Comparison of ENCODE assay signal across 21 cellular contexts in genomic region chr20:25259788-25260254, GRCh38. TPM values are rescaled to one million over a fixed set of nuclear protein-coding genes. Genes with fewer than 3 reads are reported as not detected.
DNase-seq lines count a peak whose midpoint lies in the region; ATAC-seq and TF ChIP-seq lines count a peak whose summit lies in the region.
"Had no signal": no experiment of that assay in that cellular context is flagged by ENCODE, and none has a peak within 500 bp of the region (broad histone marks: within the 10 kb centered on the region; RNA-seq: fewer than 3 reads in every experiment).

No MANE protein-coding gene starts in this region.

- H3K27ac ChIP-seq in colonic mucosa, result no peak overlapping the region
- H3K27ac ChIP-seq: upper lobe of left lung had no signal

- H3K27me3 ChIP-seq in colonic mucosa, result no peaks in the 10 kb centered on the region
- H3K27me3 ChIP-seq: upper lobe of left lung had no signal

- POLR2A ChIA-PET in activated CD4-positive, alpha-beta T cell treated with anti-CD3 and anti-CD28 coated beads for 36 hours (lab: Charles Lee), result no interaction called here
- POLR2A ChIA-PET in activated CD8-positive, alpha-beta T cell treated with anti-CD3 and anti-CD28 coated beads for 36 hours (lab: Charles Lee), result interaction anchor here (6.3 kb wide), 1 partner anchor 11 kb away, joined by 41 read pairs; the partner anchor contains the start of gene PYGB

- peak; percentile 58 for ATAC-seq in activated CD4-positive, alpha-beta T cell treated with anti-CD3 and anti-CD28 coated beads for 36 hours
- ATAC-seq in activated CD8-positive, alpha-beta T cell treated with anti-CD3 and anti-CD28 coated beads for 36 hours, result peak; percentile 85
- ATAC-seq: activated T-helper 17 cell treated with anti-CD3 and anti-CD28 coated beads, Interleukin-2, amount 50 U/mL, for 72 hours; left cardiac atrium had no signal

- peaks cover under 1% of the 10 kb centered on the region for H3K4me1 ChIP-seq in colonic mucosa

- H3K4me3 ChIP-seq in colonic mucosa, result no peak overlapping the region
- H3K4me3 ChIP-seq: upper lobe of left lung had no signal

- H3K27ac Mint-ChIP-seq in activated CD4-positive, alpha-beta T cell treated with anti-CD3 and anti-CD28 coated beads for 36 hours, result peak overlapping the region; percentile 82
- peak overlapping the region; percentile 89 for H3K27ac Mint-ChIP-seq in activated CD8-positive, alpha-beta T cell treated with anti-CD3 and anti-CD28 coated beads for 36 hours
- H3K27ac Mint-ChIP-seq: activated T-helper 17 cell treated with anti-CD3 and anti-CD28 coated beads, Interleukin-2, amount 50 U/mL, for 72 hours; T-helper 2 cell treated with Interferon-gamma antibody and Interleukin-4, amounts not matched to agents 5 μg/mL and 100 μg/mL, for 36 hours had no signal

- H3K9ac ChIP-seq in colonic mucosa (ENCODE audit: low read depth in 2 of 2, low read length in 2 of 2), result peak overlapping the region in 1 of 2 donors; percentile 47

- intact Hi-C loops in activated CD4-positive, alpha-beta T cell treated with anti-CD3 and anti-CD28 coated beads for 36 hours (cut with DNase I, micrococcal nuclease), result no loop called here
- intact Hi-C loops in activated CD8-positive, alpha-beta T cell treated with anti-CD3 and anti-CD28 coated beads for 36 hours (cut with micrococcal nuclease), result loop anchor here (5.0 kb wide), 1 partner anchor 63 kb away; the partner anchor contains the start of gene ENTPD6
- intact Hi-C loops in colonic mucosa (cut with DNase I), result no loop called here

- CTCF ChIA-PET in activated CD4-positive, alpha-beta T cell treated with anti-CD3 and anti-CD28 coated beads for 36 hours (lab: Charles Lee), result interaction anchor here (0.8 to 1.7 kb wide), 4 partner anchors 10 to 177 kb away, joined by 3 to 7 read pairs (median 4); partner anchors contain the start of gene PYGB
- CTCF ChIA-PET in activated CD8-positive, alpha-beta T cell treated with anti-CD3 and anti-CD28 coated beads for 36 hours (lab: Charles Lee), result interaction anchor here (0.7 to 3.2 kb wide), 15 partner anchors 9 to 266 kb away, joined by 3 to 10 read pairs (median 3); partner anchors contain the start of genes ENTPD6 and PYGB

- peak; percentile 35 for TF ChIP-seq CTCF in activated CD8-positive, alpha-beta T cell treated with anti-CD3 and anti-CD28 coated beads for 36 hours (IDR thresholded peaks at IDR 0.05)
- TF ChIP-seq CTCF in colonic mucosa (IDR thresholded peaks at IDR 0.05), result no peak

- H3K36me3 Mint-ChIP-seq in activated CD4-positive, alpha-beta T cell treated with anti-CD3 and anti-CD28 coated beads for 36 hours (ENCODE audit: low read depth), result peaks cover 30% of the 10 kb centered on the region
- peaks cover 39% of the 10 kb centered on the region for H3K36me3 Mint-ChIP-seq in activated CD8-positive, alpha-beta T cell treated with anti-CD3 and anti-CD28 coated beads for 36 hours (ENCODE audit: low read depth)

- H3K9me3 ChIP-seq in colonic mucosa, result no peaks in the 10 kb centered on the region
- H3K9me3 ChIP-seq: upper lobe of left lung had no signal

- peak; percentile 42 for DNase-seq in activated CD4-positive, alpha-beta T cell treated with anti-CD3 and anti-CD28 coated beads for 36 hours
- no peak for DNase-seq in activated CD4-positive, alpha-beta T cell treated with anti-CD3 and anti-CD28 coated beads, Interleukin-2, amount 50 U/mL, for 4 hours
- peak; percentile 81 for DNase-seq in activated CD8-positive, alpha-beta T cell treated with anti-CD3 and anti-CD28 coated beads for 36 hours
- DNase-seq in colonic mucosa (peak; percentile 26), hepatic stellate cell (ENCODE audit: low spot score) (no peak), activated gamma-delta T cell treated with Interleukin-2 at 50 U/mL for 16 hours (no peak), LoVo (ENCODE audit: low spot score) (no peak)
- DNase-seq in stimulated activated CD8-positive, alpha-beta memory T cell treated with anti-CD3 and anti-CD28 coated beads, Interleukin-12 subunit alpha, Interleukin-12 subunit beta, amount 100 ng/mL, for 4 hours (ENCODE audit: low read depth), result peak; percentile 17
- DNase-seq: C1 segment of cervical spinal cord; foreskin fibroblast; H7; KG1; left cardiac atrium; midbrain; NCI-H1105; NCI-H2107; NCI-H526; stimulated activated CD4-positive, alpha-beta T cell treated with anti-CD3 and anti-CD28 coated beads, Interleukin-2, amount 100 ng/mL, for 48 hours; upper lobe of left lung had no signal

- H3K27me3 Mint-ChIP-seq in activated CD4-positive, alpha-beta T cell treated with anti-CD3 and anti-CD28 coated beads for 36 hours, result no peaks in the 10 kb centered on the region
- no peaks in the 10 kb centered on the region for H3K27me3 Mint-ChIP-seq in activated CD8-positive, alpha-beta T cell treated with anti-CD3 and anti-CD28 coated beads for 36 hours
- H3K27me3 Mint-ChIP-seq: activated T-helper 17 cell treated with anti-CD3 and anti-CD28 coated beads, Interleukin-2, amount 50 U/mL, for 72 hours had no signal

- H3K4me1 Mint-ChIP-seq in activated CD4-positive, alpha-beta T cell treated with anti-CD3 and anti-CD28 coated beads for 36 hours, result peaks cover 43% of the 10 kb centered on the region
- peaks cover 54% of the 10 kb centered on the region for H3K4me1 Mint-ChIP-seq in activated CD8-positive, alpha-beta T cell treated with anti-CD3 and anti-CD28 coated beads for 36 hours (ENCODE audit: low read depth)
- H3K4me1 Mint-ChIP-seq: activated T-helper 17 cell treated with anti-CD3 and anti-CD28 coated beads, Interleukin-2, amount 50 U/mL, for 72 hours had no signal

- H3K36me3 ChIP-seq in colonic mucosa, result no peaks in the 10 kb centered on the region

- H3K4me3 Mint-ChIP-seq in activated CD4-positive, alpha-beta T cell treated with anti-CD3 and anti-CD28 coated beads for 36 hours, result peak overlapping the region; percentile 13
- H3K4me3 Mint-ChIP-seq in activated CD8-positive, alpha-beta T cell treated with anti-CD3 and anti-CD28 coated beads for 36 hours, result peak overlapping the region; percentile 46
- H3K4me3 Mint-ChIP-seq: activated T-helper 17 cell treated with anti-CD3 and anti-CD28 coated beads, Interleukin-2, amount 50 U/mL, for 72 hours; T-helper 2 cell treated with Interferon-gamma antibody and Interleukin-4, amounts not matched to agents 5 μg/mL and 100 μg/mL, for 36 hours had no signal

- no peaks in the 10 kb centered on the region for H3K9me3 Mint-ChIP-seq in activated CD4-positive, alpha-beta T cell treated with anti-CD3 and anti-CD28 coated beads for 36 hours (ENCODE audit: low read depth)
- H3K9me3 Mint-ChIP-seq in activated CD8-positive, alpha-beta T cell treated with anti-CD3 and anti-CD28 coated beads for 36 hours, result no peaks in the 10 kb centered on the region
- H3K9me3 Mint-ChIP-seq: activated T-helper 17 cell treated with anti-CD3 and anti-CD28 coated beads, Interleukin-2, amount 50 U/mL, for 72 hours; T-helper 2 cell treated with Interferon-gamma antibody and Interleukin-4, amounts not matched to agents 5 μg/mL and 100 μg/mL, for 36 hours had no signal

RNA-seq across cellular contexts. Expression of gene PYGB, which starts 11.9 kb away (rescaled TPM):
- total RNA-seq in activated CD4-positive, alpha-beta T cell treated with anti-CD3 and anti-CD28 coated beads for 36 hours, result 10 to 100 TPM; 18.0 to 21.1 TPM
- total RNA-seq in activated CD8-positive, alpha-beta T cell treated with anti-CD3 and anti-CD28 coated beads for 36 hours, result 10 to 100 TPM; 26.1 to 26.5 TPM
- 100 to 1,000 TPM; 211 to 295 TPM for total RNA-seq in colonic mucosa

Comparison
In these comparisons a context has a peak if more than half of its experiments do, and no peak if none do; other contexts are left out.
1. DNase-seq: peak in activated CD4-positive, alpha-beta T cell treated with anti-CD3 and anti-CD28 coated beads for 36 hours (single experiment), activated CD8-positive, alpha-beta T cell treated with anti-CD3 and anti-CD28 coated beads for 36 hours (single experiment), colonic mucosa (single experiment) and stimulated activated CD8-positive, alpha-beta memory T cell treated with anti-CD3 and anti-CD28 coated beads, Interleukin-12 subunit alpha, Interleukin-12 subunit beta, amount 100 ng/mL, for 4 hours (single experiment); none in activated CD4-positive, alpha-beta T cell treated with anti-CD3 and anti-CD28 coated beads, Interleukin-2, amount 50 U/mL, for 4 hours (0 of 2), hepatic stellate cell (single experiment), activated gamma-delta T cell treated with Interleukin-2 at 50 U/mL for 16 hours (single experiment) and LoVo (single experiment).
2. RNA of gene PYGB, which starts 11.9 kb away (total RNA-seq): 211 to 295 TPM in colonic mucosa; 26.1 to 26.5 TPM in activated CD8-positive, alpha-beta T cell treated with anti-CD3 and anti-CD28 coated beads for 36 hours and 18.0 to 21.1 TPM in activated CD4-positive, alpha-beta T cell treated with anti-CD3 and anti-CD28 coated beads for 36 hours; every median in the first group is over 4 times any median in the second.